In genomic region chr1:113903496-113904291, GRCh38 we compare ENCODE assay signal across 7 cellular contexts. TPM values are rescaled to one million over a fixed set of nuclear protein-coding genes. Genes with fewer than 3 reads are reported as not detected.
DNase-seq lines count a peak whose midpoint lies in the region; ATAC-seq and TF ChIP-seq lines count a peak whose summit lies in the region.

No MANE protein-coding gene starts in this region.

- H3K36me3 ChIP-seq in NT2/D1 (ENCODE audit: insufficient read depth, insufficient read length, low read length) = peaks cover 62% of the 10 kb centered on the region

- peak overlapping the region; percentile 96 for H3K9ac ChIP-seq in NT2/D1 (ENCODE audit: insufficient read length, low read depth)

- no peaks in the 10 kb centered on the region for H3K4me1 ChIP-seq in NT2/D1 (ENCODE audit: insufficient read depth, insufficient read length)

- no peaks in the 10 kb centered on the region for H3K9me3 ChIP-seq in NT2/D1 (ENCODE audit: insufficient read depth, low read length)

- H3K27me3 ChIP-seq in NT2/D1 (ENCODE audit: insufficient read depth, insufficient read length) = no peaks in the 10 kb centered on the region

- ATAC-seq in GM18873 (IDR thresholded peaks at IDR 0.05; ENCODE audit: low FRiP score, unreplicated experiment) = no peak

- H3K27ac ChIP-seq in caudate nucleus (ENCODE audit: low read depth, low read length) = peak overlapping the region; percentile 85

- peak overlapping the region; percentile 75 for H3K4me3 ChIP-seq in GM12875 (ENCODE audit: low read depth, low read length)
- peak overlapping the region; percentile 99 for H3K4me3 ChIP-seq in NT2/D1 (ENCODE audit: insufficient read length, low read depth)

- TF ChIP-seq CTCF in GM12875 (IDR thresholded peaks at IDR 0.05; ENCODE audit: borderline replicate concordance, insufficient read depth, low read depth, low read length) = no peak

- DNase-seq in NT2/D1 (ENCODE audit: low read depth, low spot score) (no peak), caudate nucleus (lab: John Stamatoyannopoulos, UW) (peak in 5 of 61 donors; percentile 6 to 46 (median 26)), myocyte (ENCODE audit: low read depth) (peak; percentile 9), SW480 (ENCODE audit: low spot score) (no peak), D341Med (ENCODE audit: low spot score) (no peak)

RNA-seq across cellular contexts. Expression of gene AP4B1, which starts 0.9 kb away (rescaled TPM):
- total RNA-seq in myocyte = 11.0 and 13.1 TPM in 2 replicates
- 16.3 TPM for polyA plus RNA-seq in myocyte (2012)

RNA-seq across cellular contexts. Expression of gene DCLRE1B, which starts 1.4 kb away (rescaled TPM):
- 4.2 and 5.3 TPM in 2 replicates for total RNA-seq in myocyte
- polyA plus RNA-seq in myocyte (2012) = 5.8 TPM

RNA-seq across cellular contexts. Expression of gene BCL2L15, which starts 16.3 kb away (rescaled TPM):
- total RNA-seq in myocyte = 0.37 and 4.4 TPM in 2 replicates
- 0.26 TPM for polyA plus RNA-seq in myocyte (2012)

RNA-seq across cellular contexts. Expression of gene HIPK1, which starts 25.4 kb away (rescaled TPM):
- 45.0 and 71.9 TPM in 2 replicates for total RNA-seq in myocyte
- 25.5 TPM for polyA plus RNA-seq in myocyte (2012)

RNA-seq across cellular contexts. Expression of gene PTPN22, which starts 32.2 kb away (rescaled TPM):
- total RNA-seq in myocyte = 1.4 and 2.0 TPM in 2 replicates
- 0.43 TPM for polyA plus RNA-seq in myocyte (2012)
